6 cellular contexts compared by ENCODE assay signal in genomic region chr22:20956258-20957117, GRCh38. TPM values are rescaled to one million over a fixed set of nuclear protein-coding genes. Genes with fewer than 3 reads are reported as not detected.
DNase-seq lines count a peak whose midpoint lies in the region; ATAC-seq and TF ChIP-seq lines count a peak whose summit lies in the region.

No MANE protein-coding gene starts in this region.

- H3K27me3 ChIP-seq in brain microvascular endothelial cell (replicated peaks) (no peaks in the 10 kb centered on the region), neutrophil (peaks cover 9% of the 10 kb centered on the region)

- H3K9me3 Mint-ChIP-seq in HFFc6: no peaks in the 10 kb centered on the region

- peaks cover 10% of the 10 kb centered on the region; the same call in 1 of the 2 replicates for H3K4me1 Mint-ChIP-seq in HFFc6 (ENCODE audit: low read depth)

- DNase-seq in HFFc6 (no peak), brain microvascular endothelial cell (peak; percentile 9)
- no peak for DNase-seq in activated effector memory CD4-positive, alpha-beta T cell treated with Interleukin-2 at 50 U/mL for 16 hours

- peaks cover 14 to 19% of the 10 kb centered on the region in 2 experiments for H3K4me1 ChIP-seq in neutrophil (ENCODE audit: control insufficient read depth in 1 of 2, insufficient read depth in 1 of 2, low read depth in 1 of 2, low read length in 1 of 2)

- peak; percentile 22; the same call in 1 of the 2 replicates for TF ChIP-seq CTCF in HFFc6 (IDR thresholded peaks at IDR 0.05)
- no peak for TF ChIP-seq CTCF in brain microvascular endothelial cell (IDR thresholded peaks at IDR 0.05; ENCODE audit: low read depth, low read length, missing control alignments)
- TF ChIP-seq CTCF in neutrophil (IDR thresholded peaks at IDR 0.05): no peak

- H3K9me3 ChIP-seq in neutrophil: no peaks in the 10 kb centered on the region

- peaks cover 9% of the 10 kb centered on the region; the same call in 1 of the 2 replicates for H3K36me3 Mint-ChIP-seq in HFFc6 (ENCODE audit: low read depth)

- peak overlapping the region; percentile 43; the same call in 1 of the 2 replicates for H3K27ac Mint-ChIP-seq in HFFc6

- ATAC-seq in HG02885 (IDR thresholded peaks at IDR 0.05; ENCODE audit: poor library complexity, unreplicated experiment) (no peak), HG03095 (IDR thresholded peaks at IDR 0.05; ENCODE audit: unreplicated experiment) (no peak)

- H3K27ac ChIP-seq in brain microvascular endothelial cell (no peak overlapping the region), neutrophil (no peak overlapping the region)

- H3K4me3 ChIP-seq in brain microvascular endothelial cell (ENCODE audit: low read depth, low read length) (peak overlapping the region; percentile 68), neutrophil (ENCODE audit: low read depth in 1 of 2, low read length in 1 of 2) (peak overlapping the region; percentile 61 to 72)

- in situ Hi-C loops in brain microvascular endothelial cell (cut with HindIII; ENCODE audit: low pct_ligation_motif_present, low sequenced_read_pairs): no loop called here

- H3K36me3 ChIP-seq in brain microvascular endothelial cell (replicated peaks) (peaks cover 20% of the 10 kb centered on the region), neutrophil (peaks cover 26% of the 10 kb centered on the region)

- H3K27me3 Mint-ChIP-seq in HFFc6 (ENCODE audit: insufficient read depth): 0 out of 2 replicates have a peak, but pooled peaks cover 1% of the 10 kb centered on the region

- peak overlapping the region; percentile 59 for H3K4me3 Mint-ChIP-seq in HFFc6

RNA-seq across cellular contexts. Expression of gene AIFM3, which starts 10.6 kb away (rescaled TPM):
- under 1 TPM in 3 of 6 experiments, not detected in 3; 0.15 to 0.51 (median 0.31) TPM for total RNA-seq in HFFc6 (2021; fragmentation: NEBNext Ultra II Directional; extraction: Animal tissue kit (Norgen Biotek cat#: 25700))

RNA-seq across cellular contexts. Expression of gene LZTR1, which starts 25.6 kb away (rescaled TPM):
- total RNA-seq in HFFc6 (2021; fragmentation: NEBNext Ultra II Directional; extraction: Animal tissue kit (Norgen Biotek cat#: 25700)): 10 to 100 TPM; 50.6 to 64.0 (median 57.2) TPM

RNA-seq across cellular contexts. Expression of gene CRKL, which starts 39.3 kb away (rescaled TPM):
- total RNA-seq in HFFc6 (2021; fragmentation: NEBNext Ultra II Directional; extraction: Animal tissue kit (Norgen Biotek cat#: 25700)): 10 to 100 TPM; 44.0 to 51.5 (median 47.6) TPM

RNA-seq across cellular contexts. Expression of gene THAP7, which starts 45.4 kb away (rescaled TPM):
- 10 to 100 TPM; 17.8 to 23.1 (median 21.1) TPM for total RNA-seq in HFFc6 (2021; fragmentation: NEBNext Ultra II Directional; extraction: Animal tissue kit (Norgen Biotek cat#: 25700))

RNA-seq across cellular contexts. Expression of gene P2RX6, which starts 58.5 kb away (rescaled TPM):
- total RNA-seq in HFFc6 (2021; fragmentation: NEBNext Ultra II Directional; extraction: Animal tissue kit (Norgen Biotek cat#: 25700)): 1 to 10 TPM; 1.6 to 4.0 (median 1.9) TPM
